In the genomic region with DNA sequence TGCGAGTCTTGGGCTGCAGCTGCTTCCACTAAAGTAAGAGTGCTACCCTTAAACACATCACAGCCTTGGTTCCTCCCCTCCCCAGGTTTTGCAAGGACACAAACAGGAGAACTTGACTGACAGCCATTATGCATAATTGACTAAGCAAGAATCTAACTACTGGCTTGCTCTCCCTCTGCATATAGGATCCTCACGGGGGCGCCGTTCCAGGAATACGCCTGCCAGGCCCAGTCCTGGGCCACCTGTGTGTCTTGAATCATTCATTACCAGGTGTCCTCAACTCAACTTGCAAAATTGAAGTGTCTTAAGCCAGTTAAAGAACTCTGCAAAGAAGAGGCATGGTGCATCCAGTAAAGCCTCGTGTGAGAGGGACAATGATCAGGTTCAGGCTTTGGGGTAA, we compare ENCODE assay signal across 21 cellular contexts.
A peak's percentile ranks its signal among the peaks of the same experiment; 100 is the strongest.
DNase-seq lines count a peak whose midpoint lies in the region; ATAC-seq and TF ChIP-seq lines count a peak whose summit lies in the region.
"Had no signal": no experiment of that assay in that cellular context is flagged by ENCODE, and none has a peak within 500 bp of the region (broad histone marks: within the 10 kb centered on the region; RNA-seq: fewer than 3 reads in every experiment).

No MANE protein-coding gene starts in this region.

- H3K27ac ChIP-seq in H9 (ENCODE audit: insufficient read length, low read depth, low read length) (no peak overlapping the region), OCI-LY7 (ENCODE audit: low read depth, low read length, poor library complexity, severe bottlenecking) (no peak overlapping the region), endodermal cell (ENCODE audit: low read depth, low read length) (no peak overlapping the region), trophoblast cell (ENCODE audit: low read depth, low read length) (no peak overlapping the region)

- CTCF ChIA-PET in OCI-LY7 (lab: Charles Lee; ENCODE audit: unreplicated experiment), result no interaction called here
- CTCF ChIA-PET in activated CD8-positive, alpha-beta T cell treated with anti-CD3 and anti-CD28 coated beads for 36 hours (lab: Charles Lee), result no interaction called here

- TF ChIP-seq CTCF in H9 (conservative IDR thresholded peaks at IDR 0.05), result peak; percentile 59; the same call in 2 of the 3 replicates
- 0 out of 2 replicates have a peak, but pooled peaks have one; percentile 18 for TF ChIP-seq CTCF in OCI-LY7 (conservative IDR thresholded peaks at IDR 0.05; ENCODE audit: low read length)
- TF ChIP-seq CTCF in endodermal cell (conservative IDR thresholded peaks at IDR 0.05), result peak; percentile 56
- no peak for TF ChIP-seq CTCF in activated CD8-positive, alpha-beta T cell treated with anti-CD3 and anti-CD28 coated beads for 36 hours (IDR thresholded peaks at IDR 0.05)

- DNase-seq in H9, result peak; percentile 45
- DNase-seq in OCI-LY7 (ENCODE audit: low spot score), result no peak
- DNase-seq in endodermal cell, result peak; percentile 62
- DNase-seq in trophoblast cell, result no peak
- no peak for DNase-seq in activated CD8-positive, alpha-beta T cell treated with anti-CD3 and anti-CD28 coated beads for 36 hours
- no peak for DNase-seq in NCI-H510A treated with DMSO at 0.1 percent for 48 hours (lab: John Stamatoyannopoulos, UW)
- DNase-seq: CD4-positive, alpha-beta T cell; COR-L47; DMS79; MM.1S; NCI-H1092; NCI-H1436; NCI-H187 treated with DMSO at 0.1 percent for 48 hours; NCI-H2107; NCI-H226; NCI-H524; NCI-H82; OCI-M1; SHP77 treated with DMSO at 0.1 percent for 48 hours; SK-N-SH had no signal

- H3K9me2 ChIP-seq in OCI-LY7 (ENCODE audit: insufficient read depth, low read length), result no peaks in the 10 kb centered on the region
- H3K9me2 ChIP-seq: SK-N-SH had no signal

- no peaks in the 10 kb centered on the region for H3K23me2 ChIP-seq in H9 (ENCODE audit: insufficient read length, low read depth, low read length, poor library complexity, severe bottlenecking)

- no peaks in the 10 kb centered on the region for H3K79me1 ChIP-seq in H9 (ENCODE audit: insufficient read depth, low read depth, low read length, poor library complexity, severe bottlenecking)
- no peaks in the 10 kb centered on the region for H3K79me1 ChIP-seq in trophoblast cell (ENCODE audit: low read length)

- WGBS in H9 (ENCODE audit: extremely low coverage, insufficient read length, low lambda C conversion rate), result no CpG with 5 or more reads among the region's 6 CpGs
- 91 to 100% methylated on average over 2 to 6 of the region's 6 CpGs for WGBS in endodermal cell (ENCODE audit: insufficient coverage in 1 of 2, insufficient read length in 1 of 2), 2 experiments
- no CpG with 5 or more reads among the region's 6 CpGs for WGBS in trophoblast cell (ENCODE audit: extremely low coverage, insufficient coverage, insufficient read length)

- no peaks in the 10 kb centered on the region for H3K36me3 Mint-ChIP-seq in H9 (ENCODE audit: insufficient read depth in 1 of 3, low read depth in 3 of 3)
- H3K36me3 Mint-ChIP-seq in endodermal cell (ENCODE audit: low read depth), result no peaks in the 10 kb centered on the region
- no peaks in the 10 kb centered on the region for H3K36me3 Mint-ChIP-seq in activated CD8-positive, alpha-beta T cell treated with anti-CD3 and anti-CD28 coated beads for 36 hours (ENCODE audit: low read depth)

- POLR2A ChIA-PET in OCI-LY7 (lab: Charles Lee), result interaction anchor here (0.6 kb wide), 1 partner anchor 510 kb away, joined by 4 read pairs; no protein-coding TSS in a partner anchor
- POLR2A ChIA-PET in activated CD8-positive, alpha-beta T cell treated with anti-CD3 and anti-CD28 coated beads for 36 hours (lab: Charles Lee), result no interaction called here

- H3K27ac Mint-ChIP-seq in H9, result no peak overlapping the region
- H3K27ac Mint-ChIP-seq in endodermal cell, result no peak overlapping the region
- H3K27ac Mint-ChIP-seq in activated CD8-positive, alpha-beta T cell treated with anti-CD3 and anti-CD28 coated beads for 36 hours, result no peak overlapping the region
- H3K27ac Mint-ChIP-seq: CD4-positive, alpha-beta T cell had no signal

- H3K23ac ChIP-seq in H9 (ENCODE audit: insufficient read length, low read depth, low read length) (no peak overlapping the region), trophoblast cell (ENCODE audit: low read length) (no peak overlapping the region)

- H4K12ac ChIP-seq in trophoblast cell (ENCODE audit: low read depth, low read length), result no peak overlapping the region

- no peak overlapping the region for H3K14ac ChIP-seq in H9 (ENCODE audit: insufficient read depth, low read length)
- H3K14ac ChIP-seq in trophoblast cell (ENCODE audit: low read length), result no peak overlapping the region

- H3K9me3 ChIP-seq in H9 (ENCODE audit: control insufficient read depth, low read depth, low read length), result no peaks in the 10 kb centered on the region
- no peaks in the 10 kb centered on the region for H3K9me3 ChIP-seq in OCI-LY7 (ENCODE audit: low read length)
- H3K9me3 ChIP-seq in endodermal cell (ENCODE audit: control insufficient read depth, low read length), result no peaks in the 10 kb centered on the region
- H3K9me3 ChIP-seq in trophoblast cell (ENCODE audit: insufficient read depth, low read depth, low read length), result no peaks in the 10 kb centered on the region
- H3K9me3 ChIP-seq: SK-N-SH had no signal

- H3T11ph ChIP-seq in H9 (ENCODE audit: low read length), result no peak overlapping the region

- H2AK5ac ChIP-seq in H9 (ENCODE audit: insufficient read length, low read length), result no peak overlapping the region
- H2AK5ac ChIP-seq in trophoblast cell (ENCODE audit: low read length), result no peak overlapping the region

- H3K9me3 Mint-ChIP-seq in H9 (no peaks in the 10 kb centered on the region), endodermal cell (no peaks in the 10 kb centered on the region)
- no peaks in the 10 kb centered on the region for H3K9me3 Mint-ChIP-seq in activated CD8-positive, alpha-beta T cell treated with anti-CD3 and anti-CD28 coated beads for 36 hours

- H3K27me3 ChIP-seq in H9 (ENCODE audit: insufficient read depth, low read length) (no peaks in the 10 kb centered on the region), endodermal cell (ENCODE audit: control insufficient read depth, insufficient read depth, low read length, poor library complexity, severe bottlenecking) (no peaks in the 10 kb centered on the region), trophoblast cell (ENCODE audit: insufficient read depth, low read length) (no peaks in the 10 kb centered on the region)

- no peak overlapping the region for H2BK12ac ChIP-seq in H9 (ENCODE audit: insufficient read length, low read depth, low read length)
- no peak overlapping the region for H2BK12ac ChIP-seq in trophoblast cell (ENCODE audit: low read length)

- H3K4me1 Mint-ChIP-seq in H9 (0 out of 4 replicates have a peak, but pooled peaks cover 0 to 2% of the 10 kb centered on the region in 2 experiments), endodermal cell (peaks cover 16% of the 10 kb centered on the region)
- no peaks in the 10 kb centered on the region for H3K4me1 Mint-ChIP-seq in activated CD8-positive, alpha-beta T cell treated with anti-CD3 and anti-CD28 coated beads for 36 hours (ENCODE audit: low read depth)

- H3K56ac ChIP-seq in H9 (ENCODE audit: insufficient read length, low read depth, low read length), result no peak overlapping the region

- H4K8ac ChIP-seq in H9 (replicated peaks; ENCODE audit: insufficient read length, low read depth, low read length) (no peak overlapping the region), trophoblast cell (ENCODE audit: low read depth, low read length) (no peak overlapping the region)

- no peak overlapping the region for H2BK5ac ChIP-seq in H9 (ENCODE audit: insufficient read length, low read length)
- H2BK5ac ChIP-seq in trophoblast cell (ENCODE audit: low read depth, low read length, poor library complexity), result no peak overlapping the region

- H3K9ac ChIP-seq in H9 (ENCODE audit: extremely low read depth, insufficient read length, low read length) (no peak overlapping the region), endodermal cell (ENCODE audit: extremely low read depth, low read length, poor library complexity, severe bottlenecking) (no peak overlapping the region), trophoblast cell (ENCODE audit: low read length) (no peak overlapping the region)
- H3K9ac ChIP-seq: SK-N-SH had no signal

- H3K4me3 ChIP-seq in OCI-LY7 (ENCODE audit: low read depth, low read length, poor library complexity, severe bottlenecking) (no peak overlapping the region), endodermal cell (ENCODE audit: low read length) (no peak overlapping the region), trophoblast cell (ENCODE audit: low read depth, low read length) (no peak overlapping the region)

- H3K4me2 ChIP-seq in H9 (ENCODE audit: insufficient read depth, insufficient read length, low read length) (no peak overlapping the region), OCI-LY7 (ENCODE audit: low read length) (no peak overlapping the region), trophoblast cell (ENCODE audit: low read length) (no peak overlapping the region)
- H3K4me2 ChIP-seq: SK-N-SH had no signal

- no TSS peak for BruUV-seq in OCI-LY7 (replicated peaks; lab: Mats Ljungman, UMichigan)

- H2BK15ac ChIP-seq in H9 (ENCODE audit: low read depth, low read length), result no peak overlapping the region

- H3K36me3 ChIP-seq in OCI-LY7 (ENCODE audit: insufficient read depth, low read length) (no peaks in the 10 kb centered on the region), endodermal cell (ENCODE audit: control insufficient read depth, insufficient read depth, low read length) (no peaks in the 10 kb centered on the region), trophoblast cell (ENCODE audit: control insufficient read depth in 1 of 2, insufficient read depth in 2 of 2, low read length in 2 of 2) (no peaks in the 10 kb centered on the region)

- ATAC-seq in activated CD8-positive, alpha-beta T cell treated with anti-CD3 and anti-CD28 coated beads for 36 hours, result no peak
- ATAC-seq in GM18517 (IDR thresholded peaks at IDR 0.05; ENCODE audit: unreplicated experiment), result no peak

- H3K79me2 ChIP-seq in H9 (ENCODE audit: insufficient read depth, low read length), result no peaks in the 10 kb centered on the region
- no peaks in the 10 kb centered on the region for H3K79me2 ChIP-seq in OCI-LY7 (ENCODE audit: insufficient read depth, low read depth, low read length)
- no peaks in the 10 kb centered on the region for H3K79me2 ChIP-seq in trophoblast cell (ENCODE audit: control insufficient read depth, insufficient read depth, low read length, poor library complexity)

- no peak overlapping the region for H2BK20ac ChIP-seq in H9 (ENCODE audit: low read depth, low read length, poor library complexity, severe bottlenecking)

- H3K18ac ChIP-seq in H9 (ENCODE audit: insufficient read length, low read depth, low read length), result no peak overlapping the region
- no peak overlapping the region for H3K18ac ChIP-seq in trophoblast cell (ENCODE audit: low read length)

- H2AFZ ChIP-seq in H9 (ENCODE audit: low read length), result no peak overlapping the region
- no peak overlapping the region for H2AFZ ChIP-seq in OCI-LY7 (ENCODE audit: low read length)
- H2AFZ ChIP-seq in trophoblast cell (ENCODE audit: insufficient read depth, low read length, poor library complexity), result no peak overlapping the region

- H3K4me1 ChIP-seq in H9 (ENCODE audit: insufficient read depth, low read length), result no peaks in the 10 kb centered on the region
- H3K4me1 ChIP-seq in OCI-LY7 (ENCODE audit: insufficient read depth, low read length, poor library complexity, severe bottlenecking), result no peaks in the 10 kb centered on the region
- H3K4me1 ChIP-seq in endodermal cell (ENCODE audit: control insufficient read depth, insufficient read depth, low read length), result peaks cover 6% of the 10 kb centered on the region
- no peaks in the 10 kb centered on the region for H3K4me1 ChIP-seq in trophoblast cell (ENCODE audit: control insufficient read depth in 1 of 2, insufficient read depth in 2 of 2, low read length in 2 of 2)

- intact Hi-C loops in OCI-LY7 (cut with micrococcal nuclease; ENCODE audit: unreplicated experiment), result no loop called here
- intact Hi-C loops in activated CD8-positive, alpha-beta T cell treated with anti-CD3 and anti-CD28 coated beads for 36 hours (cut with micrococcal nuclease), result no loop called here

- H2BK120ac ChIP-seq in H9 (ENCODE audit: low read depth, low read length, poor library complexity, severe bottlenecking), result no peak overlapping the region
- peak overlapping the region; percentile 11 for H2BK120ac ChIP-seq in trophoblast cell (ENCODE audit: insufficient read depth, low read length, poor library complexity)

- H3K4ac ChIP-seq in H9 (ENCODE audit: low read depth, low read length), result no peak overlapping the region
- no peak overlapping the region for H3K4ac ChIP-seq in trophoblast cell (ENCODE audit: low read depth, low read length)

- H4K5ac ChIP-seq in H9 (ENCODE audit: insufficient read length, low read depth, low read length), result no peak overlapping the region

- no peaks in the 10 kb centered on the region for H3K27me3 Mint-ChIP-seq in H9 (ENCODE audit: low read depth)
- H3K27me3 Mint-ChIP-seq in endodermal cell (ENCODE audit: insufficient read depth), result no peaks in the 10 kb centered on the region
- no peaks in the 10 kb centered on the region for H3K27me3 Mint-ChIP-seq in activated CD8-positive, alpha-beta T cell treated with anti-CD3 and anti-CD28 coated beads for 36 hours
- H3K27me3 Mint-ChIP-seq: CD4-positive, alpha-beta T cell had no signal

- H4K91ac ChIP-seq in H9 (ENCODE audit: insufficient read length, low read depth, low read length) (no peak overlapping the region), trophoblast cell (ENCODE audit: low read depth, low read length) (no peak overlapping the region)

- no peak overlapping the region for H3K4me3 Mint-ChIP-seq in H9
- H3K4me3 Mint-ChIP-seq in endodermal cell, result no peak overlapping the region
- H3K4me3 Mint-ChIP-seq in activated CD8-positive, alpha-beta T cell treated with anti-CD3 and anti-CD28 coated beads for 36 hours, result no peak overlapping the region
- H3K4me3 Mint-ChIP-seq: CD4-positive, alpha-beta T cell had no signal

- H4K20me1 ChIP-seq in H9 (ENCODE audit: control insufficient read depth, insufficient read depth, insufficient read length) (no peaks in the 10 kb centered on the region), OCI-LY7 (ENCODE audit: insufficient read depth, low read length) (no peaks in the 10 kb centered on the region)

Comparison
In these comparisons a context has a peak if more than half of its experiments do, and no peak if none do; other contexts are left out.
1. DNase-seq: peak in H9 (single experiment) and endodermal cell (single experiment); none in OCI-LY7 (single experiment), trophoblast cell (0 of 2), activated CD8-positive, alpha-beta T cell treated with anti-CD3 and anti-CD28 coated beads for 36 hours (single experiment) and NCI-H510A treated with DMSO at 0.1 percent for 48 hours (single experiment).